ENCODE assay signal across 8 cellular contexts in the genomic region with DNA sequence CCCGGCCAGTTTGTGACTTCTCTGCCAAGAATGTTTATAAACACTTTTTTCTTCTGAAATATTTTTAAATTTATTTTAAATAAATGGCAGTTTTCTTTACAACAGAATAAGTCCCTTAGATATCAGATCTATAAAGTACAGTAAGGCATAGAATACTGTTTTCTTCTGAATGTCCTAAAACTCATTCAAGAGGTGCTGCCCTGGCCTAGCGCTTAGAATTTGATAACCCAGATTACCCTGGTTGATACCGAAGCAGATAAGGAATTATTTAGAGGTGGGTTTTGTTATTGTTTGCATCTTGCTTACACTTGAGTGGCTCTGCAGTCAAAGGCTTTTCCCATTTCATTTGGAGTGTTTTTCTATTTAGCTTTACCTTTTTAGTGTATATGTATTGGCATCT. TPM values are rescaled to one million over a fixed set of nuclear protein-coding genes. Genes with fewer than 3 reads are reported as not detected.
DNase-seq lines count a peak whose midpoint lies in the region; ATAC-seq, FAIRE-seq and TF ChIP-seq lines count a peak whose summit lies in the region.

No MANE protein-coding gene starts in this region.

- 86% methylated on average over 3 of the region's 3 CpGs; no CpG with 5 or more reads in 1 of the 2 experiments for WGBS in H1 (ENCODE audit: extremely low coverage in 1 of 2, insufficient coverage in 1 of 2, insufficient read length in 1 of 2, insufficient replicate concordance in 2 of 2, low coverage in 1 of 2, low lambda C conversion rate in 2 of 2, missing lambda C conversion rate in 1 of 2), 2 experiments

- no peak overlapping the region for H3K18ac ChIP-seq in H1 (ENCODE audit: extremely low read depth, low read length)

- no peak overlapping the region for H3K4ac ChIP-seq in H1 (replicated peaks; ENCODE audit: insufficient read length, low read depth, low read length)

- no peak overlapping the region for H2BK20ac ChIP-seq in H1 (ENCODE audit: low read length)

- H3K56ac ChIP-seq in H1 (replicated peaks; ENCODE audit: insufficient read length, low read depth, low read length) = no peak overlapping the region

- H2BK120ac ChIP-seq in H1 (replicated peaks; ENCODE audit: low read depth, low read length) = no peak overlapping the region

- H3K4me3 ChIP-seq in Caco-2 (ENCODE audit: low read depth, low read length) = peak overlapping the region; percentile 64
- H3K4me3 ChIP-seq in NT2/D1 (ENCODE audit: insufficient read length, low read depth) = peak overlapping the region; percentile 90
- peak overlapping the region; percentile 75 to 88 (median 81); a peak in 5 of 8 replicates for H3K4me3 ChIP-seq in H1 (ENCODE audit: extremely low read depth in 1 of 4, insufficient read depth in 2 of 4, low read depth in 3 of 4, low read length in 4 of 4)
- peak overlapping the region; percentile 85 to 87 for H3K4me3 ChIP-seq in neutrophil (ENCODE audit: low read depth in 1 of 2, low read length in 1 of 2)

- H2AK5ac ChIP-seq in H1 (ENCODE audit: low read depth, low read length) = no peak overlapping the region

- H3K9me3 Mint-ChIP-seq in Caco-2 (ENCODE audit: unreplicated experiment) = no peaks in the 10 kb centered on the region

- H3K79me1 ChIP-seq in H1 (ENCODE audit: low read depth, low read length) = peaks cover 15% of the 10 kb centered on the region; the same call in 1 of the 2 replicates

- no peak overlapping the region for H2BK5ac ChIP-seq in H1 (ENCODE audit: low read depth, low read length)

- no peak overlapping the region for H3K27ac Mint-ChIP-seq in Caco-2 (ENCODE audit: unreplicated experiment)

- H3K4me1 ChIP-seq in Caco-2 = 0 out of 2 replicates have a peak, but pooled peaks cover 10% of the 10 kb centered on the region
- H3K4me1 ChIP-seq in NT2/D1 (ENCODE audit: insufficient read depth, insufficient read length) = no peaks in the 10 kb centered on the region
- peaks cover 0 to 7% (median 2%) of the 10 kb centered on the region in 4 experiments; a peak in 3 of 7 replicates for H3K4me1 ChIP-seq in H1 (replicated peaks in 1 of 4; ENCODE audit: control insufficient read depth in 3 of 4, insufficient read depth in 4 of 4, low read length in 3 of 4)
- H3K4me1 ChIP-seq in neutrophil (ENCODE audit: control insufficient read depth in 1 of 2, insufficient read depth in 1 of 2, low read depth in 1 of 2, low read length in 1 of 2) = peaks cover 68 to 69% of the 10 kb centered on the region in 2 experiments

- H4K8ac ChIP-seq in H1 (ENCODE audit: extremely low read depth, insufficient read depth, low read length) = no peak overlapping the region

- ATAC-seq in HG03196 (IDR thresholded peaks at IDR 0.05; ENCODE audit: unreplicated experiment) = no peak

- no peak for TF ChIP-seq RAD21 in H1 (IDR thresholded peaks at IDR 0.05 in 1 of 2, conservative IDR thresholded peaks at IDR 0.05 in 1 of 2; ENCODE audit: low read depth in 2 of 2, low read length in 2 of 2)

- H3K4me1 Mint-ChIP-seq in Caco-2 (ENCODE audit: low read depth, unreplicated experiment) = peaks cover 7% of the 10 kb centered on the region

- H3K23me2 ChIP-seq in H1 (ENCODE audit: low read depth, low read length) = peaks cover 13% of the 10 kb centered on the region; the same call in 1 of the 2 replicates

- no peak overlapping the region for H4K5ac ChIP-seq in H1 (ENCODE audit: insufficient read length, low read depth, low read length)

- in situ Hi-C loops in G401 (cut with HindIII; ENCODE audit: low sequenced_read_pairs) = no loop called here

- no peak overlapping the region for H2AFZ ChIP-seq in H1 (ENCODE audit: low read length)

- no peaks in the 10 kb centered on the region for H3K27me3 Mint-ChIP-seq in Caco-2 (ENCODE audit: insufficient read depth, unreplicated experiment)

- peaks cover 8% of the 10 kb centered on the region for H3K36me3 Mint-ChIP-seq in Caco-2 (ENCODE audit: insufficient read depth, unreplicated experiment)

- no peak overlapping the region for H4K91ac ChIP-seq in H1 (replicated peaks; ENCODE audit: insufficient read length, low read length)

- H3K79me2 ChIP-seq in H1 (ENCODE audit: control insufficient read depth in 1 of 2, insufficient read depth in 2 of 2, low read length in 2 of 2) = peaks cover 5 to 29% of the 10 kb centered on the region in 2 experiments; a peak in 3 of 4 replicates

- H3K9ac ChIP-seq in NT2/D1 (ENCODE audit: insufficient read length, low read depth) (no peak overlapping the region), H1 (replicated peaks in 1 of 4; ENCODE audit: extremely low read depth in 1 of 4, low read depth in 3 of 4, low read length in 3 of 4) (no peak overlapping the region; a peak in 1 of 7 replicates)

- H3K14ac ChIP-seq in H1 (ENCODE audit: insufficient read length) = no peak overlapping the region

- CTCF ChIA-PET in Caco-2 (lab: Charles Lee) = interaction anchor here (0.6 to 1.4 kb wide), 3 partner anchors 8 to 34 kb away, joined by 3 to 8 read pairs (median 3); no protein-coding TSS in a partner anchor
- CTCF ChIA-PET in H1 (lab: Charles Lee; ENCODE audit: partially characterized antibody) = interaction anchor here (1.2 to 2.1 kb wide), 2 partner anchors 7 to 10 kb away, joined by 7 read pairs; no protein-coding TSS in a partner anchor

- H3K27me3 ChIP-seq in Caco-2 (replicated peaks; ENCODE audit: control insufficient read depth, insufficient read depth, low read length) (no peaks in the 10 kb centered on the region), NT2/D1 (ENCODE audit: insufficient read depth, insufficient read length) (no peaks in the 10 kb centered on the region), H1 (replicated peaks in 1 of 4; ENCODE audit: control insufficient read depth in 3 of 4, extremely low read depth in 1 of 4, insufficient read depth in 3 of 4, low read length in 3 of 4) (no peaks in the 10 kb centered on the region), neutrophil (no peaks in the 10 kb centered on the region)

- H2BK12ac ChIP-seq in H1 (ENCODE audit: low read depth, low read length) = no peak overlapping the region

- H3K9me3 ChIP-seq in Caco-2 (no peaks in the 10 kb centered on the region), NT2/D1 (ENCODE audit: insufficient read depth, low read length) (no peaks in the 10 kb centered on the region), H1 (ENCODE audit: insufficient read depth in 2 of 2, low read depth in 1 of 2, low read length in 1 of 2) (no peaks in the 10 kb centered on the region), neutrophil (no peaks in the 10 kb centered on the region)

- H3K27ac ChIP-seq in H1 (ENCODE audit: low read depth, low read length) = no peak overlapping the region
- H3K27ac ChIP-seq in neutrophil = peak overlapping the region; percentile 63

- no peak for FAIRE-seq in H1 (lab: Jason Lieb, UNC)

- H3K4me3 Mint-ChIP-seq in Caco-2 (ENCODE audit: unreplicated experiment) = peak overlapping the region; percentile 89

- peak overlapping the region; percentile 61 to 63 for H3K4me2 ChIP-seq in H1 (ENCODE audit: insufficient read depth in 1 of 2, low read depth in 2 of 2, low read length in 2 of 2)

- POLR2A ChIA-PET in Caco-2 (lab: Charles Lee) = interaction anchor here (0.7 to 1.3 kb wide), 2 partner anchors 31 to 1196 kb away, joined by 9 to 10 read pairs; partner anchors contain the start of gene NCAPD3
- POLR2A ChIA-PET in H1 (lab: Charles Lee; ENCODE audit: partially characterized antibody) = interaction anchor here (0.8 to 3.3 kb wide), 8 partner anchors 9 to 23 kb away, joined by 3 to 17 read pairs (median 4); partner anchors contain the start of gene GLB1L3

- no peak for TF ChIP-seq EP300 in H1 (IDR thresholded peaks at IDR 0.05; ENCODE audit: borderline replicate concordance in 1 of 2, low read depth in 2 of 2, low read length in 2 of 2)

- H2BK15ac ChIP-seq in H1 (ENCODE audit: low read length) = no peak overlapping the region

- TF ChIP-seq POLR2A in H1 (IDR thresholded peaks at IDR 0.05; ENCODE audit: control extremely low read depth in 1 of 2, low read depth in 2 of 2, low read length in 2 of 2) = 0 out of 3 replicates have a peak, but pooled peaks of 1 of the 2 experiments have one; percentile 1

- BruUV-seq in Caco-2 (replicated peaks; lab: Mats Ljungman, UMichigan) = TSS peak; percentile 46

- no peak for TF ChIP-seq CTCF in Caco-2 (IDR thresholded peaks at IDR 0.05; ENCODE audit: insufficient read depth in 1 of 2, low read depth in 1 of 2, low read length in 1 of 2, severe bottlenecking in 1 of 2, unreplicated experiment in 1 of 2)
- no peak for TF ChIP-seq CTCF in H1 (IDR thresholded peaks at IDR 0.05; ENCODE audit: control extremely low read depth in 1 of 3, insufficient read depth in 1 of 3, low read depth in 1 of 3, low read length in 3 of 3)
- TF ChIP-seq CTCF in neutrophil (IDR thresholded peaks at IDR 0.05) = no peak

- no peak for DNase-seq in Caco-2
- DNase-seq in NT2/D1 (ENCODE audit: low read depth, low spot score) = no peak
- DNase-seq in H1 (ENCODE audit: low read depth in 1 of 2, low spot score in 2 of 2) = no peak
- DNase-seq in T1000 (lab: John Stamatoyannopoulos, UW) = no peak
- no peak for DNase-seq in G401 (ENCODE audit: low spot score)
- no peak for DNase-seq in glomerular visceral epithelial cell (ENCODE audit: extremely low spot score)

- H3K23ac ChIP-seq in H1 (ENCODE audit: insufficient read length) = no peak overlapping the region

- H3K36me3 ChIP-seq in Caco-2 (ENCODE audit: control insufficient read depth, insufficient read depth, low read length) (no peaks in the 10 kb centered on the region; the same call in 1 of the 2 replicates), NT2/D1 (ENCODE audit: insufficient read depth, insufficient read length, low read length) (peaks cover 38% of the 10 kb centered on the region), H1 (ENCODE audit: control insufficient read depth in 2 of 4, insufficient read depth in 4 of 4, low read length in 3 of 4) (peaks cover 15 to 36% (median 31%) of the 10 kb centered on the region in 4 experiments), neutrophil (peaks cover 36% of the 10 kb centered on the region)

- no peaks in the 10 kb centered on the region for H4K20me1 ChIP-seq in H1 (replicated peaks in 1 of 2; ENCODE audit: control insufficient read depth in 1 of 2, insufficient read depth in 2 of 2, low read length in 2 of 2)

- intact Hi-C loops in Caco-2 (cut with micrococcal nuclease; ENCODE audit: unreplicated experiment) = loop anchor here (5.0 kb wide), 1 partner anchor 78 kb away; the partner anchor contains the start of gene GLB1L2

RNA-seq across cellular contexts. Expression of gene ACAD8, which starts 1.1 kb away (rescaled TPM):
- total RNA-seq in Caco-2 (2022) = 48.7 and 52.0 TPM in 2 replicates
- total RNA-seq in H1 (2021; fragmentation: NEBNext Ultra II Directional; extraction: Animal tissue kit (Norgen Biotek cat#: 25700)) = 48.2 and 52.7 TPM in 2 replicates
- polyA plus RNA-seq in H1 (2011; rRNA removed) = 40.9 and 45.8 TPM in 2 replicates
- polyA plus RNA-seq in H1 (2011; cell fraction: cytosol; rRNA removed) = 52.6 TPM
- polyA plus RNA-seq in H1 (2011; cell fraction: nucleus; rRNA removed) = 66.6 TPM
- polyA plus RNA-seq in H1 (2012, experiment 1 of 2) = 58.4 to 62.2 TPM (median 60.3 TPM) in 4 replicates
- 26.0 TPM for polyA plus RNA-seq in H1 (2012, experiment 2 of 2)
- 30.3 TPM for polyA plus RNA-seq in H1 (2013, experiment 1 of 2)
- polyA plus RNA-seq in H1 (2013, experiment 2 of 2) = 26.5 TPM
- polyA minus RNA-seq in H1 (2011; rRNA and poly(A)+ RNA removed) = 45.6 and 46.9 TPM in 2 replicates
- polyA minus RNA-seq in H1 (2011; cell fraction: cytosol; rRNA and poly(A)+ RNA removed) = 22.9 TPM
- polyA minus RNA-seq in H1 (2011; cell fraction: nucleus; rRNA and poly(A)+ RNA removed) = 39.9 TPM
- 54.8 and 58.8 TPM in 2 replicates for total RNA-seq in G401 (2014; rRNA removed; shearing (Covaris generic))

RNA-seq across cellular contexts. Expression of gene THYN1, which starts 1.3 kb away (rescaled TPM):
- 88.3 and 94.5 TPM in 2 replicates for total RNA-seq in Caco-2 (2022)
- total RNA-seq in H1 (2021; fragmentation: NEBNext Ultra II Directional; extraction: Animal tissue kit (Norgen Biotek cat#: 25700)) = 95.1 and 95.4 TPM in 2 replicates
- 41.3 and 77.3 TPM in 2 replicates for polyA plus RNA-seq in H1 (2011; rRNA removed)
- 86.4 TPM for polyA plus RNA-seq in H1 (2011; cell fraction: cytosol; rRNA removed)
- 44.4 TPM for polyA plus RNA-seq in H1 (2011; cell fraction: nucleus; rRNA removed)
- 118 to 130 TPM (median 121 TPM) in 4 replicates for polyA plus RNA-seq in H1 (2012, experiment 1 of 2)
- 31.3 TPM for polyA plus RNA-seq in H1 (2012, experiment 2 of 2)
- 96.1 TPM for polyA plus RNA-seq in H1 (2013, experiment 1 of 2)
- 95.8 TPM for polyA plus RNA-seq in H1 (2013, experiment 2 of 2)
- 65.1 and 93.1 TPM in 2 replicates for polyA minus RNA-seq in H1 (2011; rRNA and poly(A)+ RNA removed)
- 49.0 TPM for polyA minus RNA-seq in H1 (2011; cell fraction: cytosol; rRNA and poly(A)+ RNA removed)
- 36.1 TPM for polyA minus RNA-seq in H1 (2011; cell fraction: nucleus; rRNA and poly(A)+ RNA removed)
- total RNA-seq in G401 (2014; rRNA removed; shearing (Covaris generic)) = 111 and 116 TPM in 2 replicates

RNA-seq across cellular contexts. Expression of gene GLB1L3, which starts 21.7 kb away (rescaled TPM):
- not detected in 2 replicates for total RNA-seq in Caco-2 (2022)
- total RNA-seq in H1 (2021; fragmentation: NEBNext Ultra II Directional; extraction: Animal tissue kit (Norgen Biotek cat#: 25700)) = 32.6 and 33.2 TPM in 2 replicates
- 14.9 and 19.7 TPM in 2 replicates for polyA plus RNA-seq in H1 (2011; rRNA removed)
- polyA plus RNA-seq in H1 (2011; cell fraction: cytosol; rRNA removed) = 16.5 TPM
- 58.1 TPM for polyA plus RNA-seq in H1 (2011; cell fraction: nucleus; rRNA removed)
- polyA plus RNA-seq in H1 (2012, experiment 1 of 2) = 20.7 to 26.8 TPM (median 25.0 TPM) in 4 replicates
- polyA plus RNA-seq in H1 (2012, experiment 2 of 2) = 10.5 TPM
- polyA plus RNA-seq in H1 (2013, experiment 1 of 2) = 19.3 TPM
- 19.8 TPM for polyA plus RNA-seq in H1 (2013, experiment 2 of 2)
- polyA minus RNA-seq in H1 (2011; rRNA and poly(A)+ RNA removed) = 8.7 and 10.5 TPM in 2 replicates
- polyA minus RNA-seq in H1 (2011; cell fraction: cytosol; rRNA and poly(A)+ RNA removed) = 9.7 TPM
- polyA minus RNA-seq in H1 (2011; cell fraction: nucleus; rRNA and poly(A)+ RNA removed) = 19.4 TPM
- total RNA-seq in G401 (2014; rRNA removed; shearing (Covaris generic)) = not detected in 2 replicates

RNA-seq across cellular contexts. Expression of gene VPS26B, which starts 30.0 kb away (rescaled TPM):
- 71.4 and 78.1 TPM in 2 replicates for total RNA-seq in Caco-2 (2022)
- total RNA-seq in H1 (2021; fragmentation: NEBNext Ultra II Directional; extraction: Animal tissue kit (Norgen Biotek cat#: 25700)) = 26.8 and 27.0 TPM in 2 replicates
- polyA plus RNA-seq in H1 (2011; rRNA removed) = 18.3 and 19.6 TPM in 2 replicates
- 21.7 TPM for polyA plus RNA-seq in H1 (2011; cell fraction: cytosol; rRNA removed)
- polyA plus RNA-seq in H1 (2011; cell fraction: nucleus; rRNA removed) = 23.5 TPM
- polyA plus RNA-seq in H1 (2012, experiment 1 of 2) = 19.5 to 21.1 TPM (median 20.1 TPM) in 4 replicates
- polyA plus RNA-seq in H1 (2012, experiment 2 of 2) = 16.3 TPM
- 15.3 TPM for polyA plus RNA-seq in H1 (2013, experiment 1 of 2)
- 14.6 TPM for polyA plus RNA-seq in H1 (2013, experiment 2 of 2)
- polyA minus RNA-seq in H1 (2011; rRNA and poly(A)+ RNA removed) = 27.9 and 33.4 TPM in 2 replicates
- 17.2 TPM for polyA minus RNA-seq in H1 (2011; cell fraction: cytosol; rRNA and poly(A)+ RNA removed)
- polyA minus RNA-seq in H1 (2011; cell fraction: nucleus; rRNA and poly(A)+ RNA removed) = 16.7 TPM
- 46.1 and 56.2 TPM in 2 replicates for total RNA-seq in G401 (2014; rRNA removed; shearing (Covaris generic))

RNA-seq across cellular contexts. Expression of gene NCAPD3, which starts 30.7 kb away (rescaled TPM):
- total RNA-seq in Caco-2 (2022) = 97.8 and 108 TPM in 2 replicates
- 50.3 and 55.2 TPM in 2 replicates for total RNA-seq in H1 (2021; fragmentation: NEBNext Ultra II Directional; extraction: Animal tissue kit (Norgen Biotek cat#: 25700))
- polyA plus RNA-seq in H1 (2011; rRNA removed) = 26.5 and 27.1 TPM in 2 replicates
- 33.8 TPM for polyA plus RNA-seq in H1 (2011; cell fraction: cytosol; rRNA removed)
- polyA plus RNA-seq in H1 (2011; cell fraction: nucleus; rRNA removed) = 56.8 TPM
- 31.1 to 45.3 TPM (median 36.0 TPM) in 4 replicates for polyA plus RNA-seq in H1 (2012, experiment 1 of 2)
- polyA plus RNA-seq in H1 (2012, experiment 2 of 2) = 4.8 TPM
- polyA plus RNA-seq in H1 (2013, experiment 1 of 2) = 23.8 TPM
- 22.4 TPM for polyA plus RNA-seq in H1 (2013, experiment 2 of 2)
- 76.6 and 83.3 TPM in 2 replicates for polyA minus RNA-seq in H1 (2011; rRNA and poly(A)+ RNA removed)
- 62.4 TPM for polyA minus RNA-seq in H1 (2011; cell fraction: cytosol; rRNA and poly(A)+ RNA removed)
- polyA minus RNA-seq in H1 (2011; cell fraction: nucleus; rRNA and poly(A)+ RNA removed) = 67.9 TPM
- 35.4 and 49.5 TPM in 2 replicates for total RNA-seq in G401 (2014; rRNA removed; shearing (Covaris generic))

Comparison
In these comparisons a context has a peak if more than half of its experiments do, and no peak if none do; other contexts are left out.
1. RNA of gene GLB1L3, which starts 21.7 kb away (total RNA-seq): 32.6 to 33.2 TPM in H1; not detected in Caco-2 and not detected in G401; every median in the first group is over 10 times any median in the second.
2. Peak in every context shown above with its lines, with median percentiles within 50 percentile points of each other: H3K4me3 ChIP-seq.